1 cellular context compared by ENCODE assay signal in the genomic region with DNA sequence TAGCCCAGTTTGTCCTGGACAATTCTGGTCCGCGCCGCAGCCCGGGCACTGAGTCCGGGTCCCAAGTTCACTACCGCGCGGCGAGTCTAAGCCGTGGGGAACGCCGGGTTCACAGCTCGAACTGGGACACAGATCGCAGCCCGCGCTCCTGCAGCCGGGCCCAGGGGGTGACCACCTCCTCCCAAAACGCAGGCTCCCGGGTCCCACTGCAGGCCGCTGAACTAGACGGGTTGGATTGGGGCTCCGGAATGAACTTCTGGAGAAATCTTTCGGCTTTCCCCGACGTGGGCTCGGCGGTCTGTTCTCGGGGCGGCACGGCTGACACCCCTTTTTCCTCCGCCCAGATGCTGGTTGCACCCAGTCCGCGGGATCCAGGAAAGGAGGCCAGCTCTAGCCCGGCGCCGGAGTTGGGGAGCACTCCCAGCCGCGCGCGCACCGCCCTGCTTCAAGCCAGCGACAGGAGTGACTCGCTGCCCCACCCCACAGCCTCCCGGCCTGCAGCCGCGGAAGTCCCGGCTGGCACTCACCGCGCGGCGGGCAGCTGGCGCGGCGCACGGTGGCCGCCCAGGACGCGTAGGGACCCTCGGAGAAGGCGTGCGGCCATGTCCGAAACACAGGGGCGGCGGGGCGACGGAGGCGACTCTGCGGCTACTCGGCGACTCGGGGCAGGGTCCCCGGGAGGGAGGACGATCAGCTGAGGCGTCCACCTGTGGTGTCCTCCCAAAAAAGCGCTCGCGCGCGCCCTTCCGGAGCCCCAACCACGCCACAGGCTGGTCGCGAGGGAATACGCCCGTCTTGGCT.
TF ChIP-seq lines count a peak whose summit lies in the region.

A gene (minus strand): TSS at position 788 of the 801 bp plus-strand sequence. CDS start 184 bp downstream, at position 604.

TF ChIP-seq in liver, 16 proteins besides CTCF, POLR2A, EP300 and RAD21 (continued from another document):
- TF ChIP-seq, protein P1, sequence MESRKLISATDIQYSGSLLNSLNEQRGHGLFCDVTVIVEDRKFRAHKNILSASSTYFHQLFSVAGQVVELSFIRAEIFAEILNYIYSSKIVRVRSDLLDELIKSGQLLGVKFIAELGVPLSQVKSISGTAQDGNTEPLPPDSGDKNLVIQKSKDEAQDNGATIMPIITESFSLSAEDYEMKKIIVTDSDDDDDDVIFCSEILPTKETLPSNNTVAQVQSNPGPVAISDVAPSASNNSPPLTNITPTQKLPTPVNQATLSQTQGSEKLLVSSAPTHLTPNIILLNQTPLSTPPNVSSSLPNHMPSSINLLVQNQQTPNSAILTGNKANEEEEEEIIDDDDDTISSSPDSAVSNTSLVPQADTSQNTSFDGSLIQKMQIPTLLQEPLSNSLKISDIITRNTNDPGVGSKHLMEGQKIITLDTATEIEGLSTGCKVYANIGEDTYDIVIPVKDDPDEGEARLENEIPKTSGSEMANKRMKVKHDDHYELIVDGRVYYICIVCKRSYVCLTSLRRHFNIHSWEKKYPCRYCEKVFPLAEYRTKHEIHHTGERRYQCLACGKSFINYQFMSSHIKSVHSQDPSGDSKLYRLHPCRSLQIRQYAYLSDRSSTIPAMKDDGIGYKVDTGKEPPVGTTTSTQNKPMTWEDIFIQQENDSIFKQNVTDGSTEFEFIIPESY (IDR thresholded peaks at IDR 0.05): no peak
- peak; percentile 71 for TF ChIP-seq HNF4G (IDR thresholded peaks at IDR 0.05)
- TF ChIP-seq EGR1 (IDR thresholded peaks at IDR 0.05; ENCODE audit: low read depth in 2 of 2): no peak
- peak; percentile 90 to 91 for TF ChIP-seq HNF4A (conservative IDR thresholded peaks at IDR 0.05)
- TF ChIP-seq RXRA (IDR thresholded peaks at IDR 0.05): peak; percentile 69 to 73
- peak; percentile 85 for TF ChIP-seq SP1 (IDR thresholded peaks at IDR 0.05)
- TF ChIP-seq FOXA1 (IDR thresholded peaks at IDR 0.05): no peak
